In the genomic region with DNA sequence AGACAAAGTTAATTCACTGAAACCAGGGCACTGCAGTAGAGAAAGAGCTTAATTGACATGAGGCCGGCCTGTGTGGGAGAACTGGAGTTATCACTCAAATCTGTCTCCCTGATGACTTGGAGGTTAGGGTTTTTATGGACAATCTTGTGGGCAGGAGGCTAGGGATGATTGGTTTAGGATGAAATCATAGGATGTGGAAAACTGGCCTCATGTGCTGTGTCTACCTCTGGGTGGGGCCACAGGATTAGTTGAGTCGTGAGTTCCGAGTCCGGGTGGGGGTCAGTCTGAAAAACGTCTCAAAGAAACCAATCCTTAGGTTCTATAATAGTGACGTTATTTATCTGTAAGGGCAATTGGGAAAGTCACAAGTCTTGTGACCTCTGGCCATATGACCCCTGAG, we compare ENCODE assay signal across 17 cellular contexts.
DNase-seq lines count a peak whose midpoint lies in the region; ATAC-seq and TF ChIP-seq lines count a peak whose summit lies in the region.
"Had no signal": no experiment of that assay in that cellular context is flagged by ENCODE, and none has a peak within 500 bp of the region (broad histone marks: within the 10 kb centered on the region; RNA-seq: fewer than 3 reads in every experiment).

No MANE protein-coding gene starts in this region.

- no peaks in the 10 kb centered on the region for H3F3A ChIP-seq in PC-3 (ENCODE audit: low read length, unreplicated experiment)

- H3K9ac ChIP-seq in PC-3 (ENCODE audit: low read length) (no peak overlapping the region), trophoblast cell (ENCODE audit: low read length) (no peak overlapping the region)

- POLR2A ChIA-PET in PC-3 (lab: Charles Lee; ENCODE audit: unreplicated experiment) = no interaction called here
- POLR2A ChIA-PET in activated CD8-positive, alpha-beta T cell treated with anti-CD3 and anti-CD28 coated beads for 36 hours (lab: Charles Lee) = no interaction called here

- no peak overlapping the region for H4K8ac ChIP-seq in trophoblast cell (ENCODE audit: low read depth, low read length)

- in situ Hi-C loops in Caki2 (cut with HindIII; ENCODE audit: low pct_unique_long_range_greater_than_20kb, low sequenced_read_pairs) = no loop called here

- WGBS in trophoblast cell (ENCODE audit: extremely low coverage, insufficient coverage, insufficient read length) = no CpG with 5 or more reads among the region's 6 CpGs
- 78 to 80% methylated on average over 6 of the region's 6 CpGs for WGBS in heart right ventricle, 2 donors

- H2BK5ac ChIP-seq in trophoblast cell (ENCODE audit: low read depth, low read length, poor library complexity) = no peak overlapping the region

- H3K4me2 ChIP-seq in PC-3 (ENCODE audit: low read length) (no peak overlapping the region), trophoblast cell (ENCODE audit: low read length) (no peak overlapping the region)

- TF ChIP-seq CTCF in PC-3 (conservative IDR thresholded peaks at IDR 0.05; ENCODE audit: low read depth, low read length) (no peak), endothelial cell (IDR thresholded peaks at IDR 0.05; ENCODE audit: unreplicated experiment) (no peak), heart right ventricle (IDR thresholded peaks at IDR 0.05) (no peak)
- TF ChIP-seq CTCF in activated CD8-positive, alpha-beta T cell treated with anti-CD3 and anti-CD28 coated beads for 36 hours (IDR thresholded peaks at IDR 0.05) = no peak

- H3K27ac ChIP-seq in PC-3 (ENCODE audit: low read length) (no peak overlapping the region), trophoblast cell (ENCODE audit: low read depth, low read length) (no peak overlapping the region), heart right ventricle (no peak overlapping the region)
- H3K27ac ChIP-seq: HL-60 had no signal

- CTCF ChIA-PET in PC-3 (lab: Charles Lee) = no interaction called here
- CTCF ChIA-PET in activated CD8-positive, alpha-beta T cell treated with anti-CD3 and anti-CD28 coated beads for 36 hours (lab: Charles Lee) = no interaction called here

- H3K9me3 Mint-ChIP-seq in endothelial cell (ENCODE audit: unreplicated experiment) = no peaks in the 10 kb centered on the region
- peaks cover 2% of the 10 kb centered on the region for H3K9me3 Mint-ChIP-seq in activated CD8-positive, alpha-beta T cell treated with anti-CD3 and anti-CD28 coated beads for 36 hours
- H3K9me3 Mint-ChIP-seq: HFFc6 had no signal

- H3K18ac ChIP-seq in trophoblast cell (ENCODE audit: low read length) = no peak overlapping the region

- no peak overlapping the region for H2BK12ac ChIP-seq in trophoblast cell (ENCODE audit: low read length)

- no peaks in the 10 kb centered on the region for H4K20me1 ChIP-seq in PC-3 (ENCODE audit: low read length)

- H3K4me3 ChIP-seq in PC-3 (ENCODE audit: low read length) = no peak overlapping the region
- no peak overlapping the region for H3K4me3 ChIP-seq in trophoblast cell (ENCODE audit: low read depth, low read length)
- no peak overlapping the region for H3K4me3 ChIP-seq in heart right ventricle

- peak; percentile 14 for DNase-seq in Caki2 (ENCODE audit: low read depth)
- DNase-seq in PC-3 = peak; percentile 16
- DNase-seq in endothelial cell (ENCODE audit: low spot score) = no peak
- DNase-seq in trophoblast cell = no peak
- DNase-seq in heart right ventricle = no peak
- no peak for DNase-seq in activated T-cell treated with anti-CD3 and anti-CD28 coated beads for 4 hours
- no peak for DNase-seq in activated CD8-positive, alpha-beta T cell treated with anti-CD3 and anti-CD28 coated beads for 36 hours
- DNase-seq: ACHN; C1 segment of cervical spinal cord; Caco-2; CD8-positive, alpha-beta memory T cell; HCEC 1CT; HFFc6; IMR-90; KBM-7 had no signal

- intact Hi-C loops in PC-3 (cut with micrococcal nuclease) (no loop called here), heart right ventricle (cut with DNase I) (no loop called here)
- intact Hi-C loops in activated CD8-positive, alpha-beta T cell treated with anti-CD3 and anti-CD28 coated beads for 36 hours (cut with micrococcal nuclease) = no loop called here

- no TSS peak for BruUV-seq in PC-3 (replicated peaks; lab: Mats Ljungman, UMichigan)

- H3K27me3 ChIP-seq in PC-3 (ENCODE audit: low read length) (no peaks in the 10 kb centered on the region), trophoblast cell (ENCODE audit: insufficient read depth, low read length) (no peaks in the 10 kb centered on the region), heart right ventricle (no peaks in the 10 kb centered on the region)

- no peak overlapping the region for H4K91ac ChIP-seq in trophoblast cell (ENCODE audit: low read depth, low read length)

- peak overlapping the region; percentile 5 for H2BK120ac ChIP-seq in trophoblast cell (ENCODE audit: insufficient read depth, low read length, poor library complexity)

- H3K4me1 ChIP-seq in PC-3 (ENCODE audit: insufficient read depth, low read length) (peaks cover 17% of the 10 kb centered on the region), trophoblast cell (ENCODE audit: control insufficient read depth in 1 of 2, insufficient read depth in 2 of 2, low read length in 2 of 2) (peaks cover 3 to 10% of the 10 kb centered on the region in 2 experiments), heart right ventricle (peaks cover 0 to 15% (median 0%) of the 10 kb centered on the region in 9 donors)

- no peak overlapping the region for H3K14ac ChIP-seq in trophoblast cell (ENCODE audit: low read length)

- peaks cover 11% of the 10 kb centered on the region for H3K36me3 Mint-ChIP-seq in endothelial cell (ENCODE audit: low read depth, unreplicated experiment)
- H3K36me3 Mint-ChIP-seq in activated CD8-positive, alpha-beta T cell treated with anti-CD3 and anti-CD28 coated beads for 36 hours (ENCODE audit: low read depth) = no peaks in the 10 kb centered on the region
- H3K36me3 Mint-ChIP-seq: CD8-positive, alpha-beta memory T cell had no signal

- no peak overlapping the region for H3K4ac ChIP-seq in trophoblast cell (ENCODE audit: low read depth, low read length)

- H2AFZ ChIP-seq in PC-3 (ENCODE audit: low read length) (no peak overlapping the region), trophoblast cell (ENCODE audit: insufficient read depth, low read length, poor library complexity) (no peak overlapping the region)

- no peaks in the 10 kb centered on the region for H3K9me3 ChIP-seq in PC-3 (ENCODE audit: low read length)
- H3K9me3 ChIP-seq in trophoblast cell (ENCODE audit: insufficient read depth, low read depth, low read length) = no peaks in the 10 kb centered on the region
- H3K9me3 ChIP-seq in heart right ventricle = peaks cover 0 to 9% (median 4%) of the 10 kb centered on the region in 11 donors

- H3K36me3 ChIP-seq in PC-3 (ENCODE audit: low read depth, low read length) (no peaks in the 10 kb centered on the region), trophoblast cell (ENCODE audit: control insufficient read depth in 1 of 2, insufficient read depth in 2 of 2, low read length in 2 of 2) (no peaks in the 10 kb centered on the region), heart right ventricle (no peaks in the 10 kb centered on the region)

- peak overlapping the region; percentile 33 for H3K27ac Mint-ChIP-seq in endothelial cell (ENCODE audit: unreplicated experiment)
- no peak overlapping the region for H3K27ac Mint-ChIP-seq in activated CD8-positive, alpha-beta T cell treated with anti-CD3 and anti-CD28 coated beads for 36 hours
- H3K27ac Mint-ChIP-seq: CD8-positive, alpha-beta memory T cell; HFFc6 had no signal

- H3K27me3 Mint-ChIP-seq in endothelial cell (ENCODE audit: unreplicated experiment) = no peaks in the 10 kb centered on the region
- peaks cover 2% of the 10 kb centered on the region for H3K27me3 Mint-ChIP-seq in activated CD8-positive, alpha-beta T cell treated with anti-CD3 and anti-CD28 coated beads for 36 hours
- H3K27me3 Mint-ChIP-seq: CD8-positive, alpha-beta memory T cell had no signal

- no peak for ATAC-seq in PC-3
- no peak for ATAC-seq in GM18517 (IDR thresholded peaks at IDR 0.05; ENCODE audit: unreplicated experiment)
- ATAC-seq in heart right ventricle = no peak
- ATAC-seq in activated CD8-positive, alpha-beta T cell treated with anti-CD3 and anti-CD28 coated beads for 36 hours = no peak

- H2AK5ac ChIP-seq in trophoblast cell (ENCODE audit: low read length) = no peak overlapping the region

- H4K12ac ChIP-seq in trophoblast cell (ENCODE audit: low read depth, low read length) = no peak overlapping the region

- no peaks in the 10 kb centered on the region for H3K9me2 ChIP-seq in PC-3 (replicated peaks; ENCODE audit: low read length)

- H3K23ac ChIP-seq in trophoblast cell (ENCODE audit: low read length) = no peak overlapping the region

- H3K4me1 Mint-ChIP-seq in endothelial cell (ENCODE audit: unreplicated experiment) = peaks cover 40% of the 10 kb centered on the region
- H3K4me1 Mint-ChIP-seq in activated CD8-positive, alpha-beta T cell treated with anti-CD3 and anti-CD28 coated beads for 36 hours (ENCODE audit: low read depth) = no peaks in the 10 kb centered on the region
- H3K4me1 Mint-ChIP-seq: CD8-positive, alpha-beta memory T cell had no signal

- no peak overlapping the region for H3K4me3 Mint-ChIP-seq in endothelial cell (ENCODE audit: unreplicated experiment)
- no peak overlapping the region for H3K4me3 Mint-ChIP-seq in activated CD8-positive, alpha-beta T cell treated with anti-CD3 and anti-CD28 coated beads for 36 hours
- H3K4me3 Mint-ChIP-seq: CD8-positive, alpha-beta memory T cell; HFFc6 had no signal

- H3K79me1 ChIP-seq in trophoblast cell (ENCODE audit: low read length) = peaks cover 3% of the 10 kb centered on the region

- no peaks in the 10 kb centered on the region for H3K79me2 ChIP-seq in PC-3 (ENCODE audit: low read length)
- H3K79me2 ChIP-seq in trophoblast cell (ENCODE audit: control insufficient read depth, insufficient read depth, low read length, poor library complexity) = no peaks in the 10 kb centered on the region

Comparison
In these comparisons a context has a peak if more than half of its experiments do, and no peak if none do; other contexts are left out.
1. DNase-seq: peak in Caki2 (single experiment) and PC-3 (single experiment); none in endothelial cell (single experiment), trophoblast cell (0 of 2), heart right ventricle (0 of 2), activated T-cell treated with anti-CD3 and anti-CD28 coated beads for 4 hours (single experiment) and activated CD8-positive, alpha-beta T cell treated with anti-CD3 and anti-CD28 coated beads for 36 hours (single experiment).